1 cellular context compared by ENCODE assay signal in the genomic region with DNA sequence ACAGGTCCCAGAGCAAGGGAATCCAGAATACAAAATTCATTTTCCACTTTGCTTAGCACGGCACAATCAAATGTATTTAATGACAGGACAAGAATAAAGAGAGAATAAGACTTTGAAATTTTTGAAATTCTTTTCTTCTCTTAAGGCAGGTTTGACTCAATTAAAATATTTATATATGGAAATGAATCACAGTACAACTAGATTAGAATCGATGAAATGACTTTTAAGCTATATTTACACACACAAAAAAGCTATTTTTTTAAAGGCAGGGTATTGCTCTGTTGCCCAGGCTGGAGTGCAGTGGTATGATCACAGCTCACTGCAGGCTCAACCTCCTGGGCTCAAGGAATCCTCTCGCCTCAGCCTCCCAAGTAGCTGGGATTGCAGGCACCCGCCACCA.
TF ChIP-seq lines count a peak whose summit lies in the region.

No MANE protein-coding gene starts in this region.

TF ChIP-seq in IMR-90, 13 proteins besides CTCF, POLR2A, EP300 and RAD21 (continued from another document):
- TF ChIP-seq, protein P1, sequence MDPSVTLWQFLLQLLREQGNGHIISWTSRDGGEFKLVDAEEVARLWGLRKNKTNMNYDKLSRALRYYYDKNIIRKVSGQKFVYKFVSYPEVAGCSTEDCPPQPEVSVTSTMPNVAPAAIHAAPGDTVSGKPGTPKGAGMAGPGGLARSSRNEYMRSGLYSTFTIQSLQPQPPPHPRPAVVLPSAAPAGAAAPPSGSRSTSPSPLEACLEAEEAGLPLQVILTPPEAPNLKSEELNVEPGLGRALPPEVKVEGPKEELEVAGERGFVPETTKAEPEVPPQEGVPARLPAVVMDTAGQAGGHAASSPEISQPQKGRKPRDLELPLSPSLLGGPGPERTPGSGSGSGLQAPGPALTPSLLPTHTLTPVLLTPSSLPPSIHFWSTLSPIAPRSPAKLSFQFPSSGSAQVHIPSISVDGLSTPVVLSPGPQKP (IDR thresholded peaks at IDR 0.05; ENCODE audit: borderline replicate concordance, low read depth, low read length) = no peak
- no peak for TF ChIP-seq MXI1 (IDR thresholded peaks at IDR 0.05; ENCODE audit: borderline replicate concordance, low read depth, low read length)
- no peak for TF ChIP-seq NFE2L2 (IDR thresholded peaks at IDR 0.05; ENCODE audit: low read depth, low read length)
- no peak for TF ChIP-seq RCOR1 (IDR thresholded peaks at IDR 0.05; ENCODE audit: insufficient replicate concordance, low read length)
- no peak for TF ChIP-seq CHD1 (IDR thresholded peaks at IDR 0.05; ENCODE audit: low read depth, low read length)
- no peak for TF ChIP-seq RFX5 (IDR thresholded peaks at IDR 0.05; ENCODE audit: low read depth, low read length)
- no peak for TF ChIP-seq BHLHE40 (IDR thresholded peaks at IDR 0.05; ENCODE audit: low read depth, low read length)
- TF ChIP-seq MAFK (IDR thresholded peaks at IDR 0.05; ENCODE audit: low read depth, low read length) = no peak
- no peak for TF ChIP-seq SMC3 (IDR thresholded peaks at IDR 0.05; ENCODE audit: low read depth, low read length)
- TF ChIP-seq USF2 (IDR thresholded peaks at IDR 0.05; ENCODE audit: low read depth, low read length) = no peak
- no peak for TF ChIP-seq CEBPB (IDR thresholded peaks at IDR 0.05; ENCODE audit: low read depth, low read length)
- no peak for TF ChIP-seq MAZ (IDR thresholded peaks at IDR 0.05; ENCODE audit: borderline replicate concordance, low read depth, low read length)
